In the genomic region with DNA sequence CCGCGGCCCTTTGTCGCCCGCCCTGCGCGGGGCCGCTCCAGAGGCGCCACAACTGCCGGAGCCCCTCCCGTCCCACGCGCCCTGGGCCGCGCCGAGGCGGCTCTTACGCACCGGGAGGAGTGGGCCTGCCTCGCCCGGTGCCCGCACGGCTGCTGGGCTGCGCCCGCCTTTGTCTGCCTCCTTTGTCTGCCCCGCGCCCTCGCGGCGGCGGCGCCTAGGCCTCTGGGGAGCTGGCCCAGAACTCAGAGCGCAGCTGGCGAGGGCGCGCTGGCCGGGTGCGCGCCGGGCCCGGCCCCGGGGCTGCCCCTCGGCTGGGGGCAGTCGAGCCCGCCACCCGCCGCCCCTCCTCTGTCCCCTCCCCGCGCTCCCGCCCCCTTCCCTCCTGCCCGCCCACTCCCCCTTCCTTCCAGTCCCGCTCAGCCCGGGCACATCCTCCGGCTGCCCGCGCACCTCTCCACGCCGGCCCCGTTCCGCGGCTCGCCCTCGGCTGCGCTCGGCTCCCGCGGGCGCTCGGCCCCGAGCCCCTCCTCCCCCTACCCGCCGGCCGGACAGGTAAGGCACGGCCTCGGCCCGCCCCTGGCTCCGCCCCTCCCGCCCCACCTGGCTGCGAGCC, we compare ENCODE assay signal across 8 cellular contexts. TPM values are rescaled to one million over a fixed set of nuclear protein-coding genes. Genes with fewer than 3 reads are reported as not detected.
DNase-seq lines count a peak whose midpoint lies in the region; ATAC-seq lines count a peak whose summit lies in the region.
"Had no signal": no experiment of that assay in that cellular context is flagged by ENCODE, and none has a peak within 500 bp of the region (broad histone marks: within the 10 kb centered on the region; RNA-seq: fewer than 3 reads in every experiment).

A gene with protein sequence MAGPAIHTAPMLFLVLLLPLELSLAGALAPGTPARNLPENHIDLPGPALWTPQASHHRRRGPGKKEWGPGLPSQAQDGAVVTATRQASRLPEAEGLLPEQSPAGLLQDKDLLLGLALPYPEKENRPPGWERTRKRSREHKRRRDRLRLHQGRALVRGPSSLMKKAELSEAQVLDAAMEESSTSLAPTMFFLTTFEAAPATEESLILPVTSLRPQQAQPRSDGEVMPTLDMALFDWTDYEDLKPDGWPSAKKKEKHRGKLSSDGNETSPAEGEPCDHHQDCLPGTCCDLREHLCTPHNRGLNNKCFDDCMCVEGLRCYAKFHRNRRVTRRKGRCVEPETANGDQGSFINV (plus strand): TSS at position 409 of the 613 bp plus-strand sequence. CDS start 14,549 bp downstream, outside the sequence.

- no peak within 1 kb of the TSS for H2BK5ac ChIP-seq in trophoblast cell (ENCODE audit: low read depth, low read length, poor library complexity)

- H2BK12ac ChIP-seq in trophoblast cell (ENCODE audit: low read length): no peak within 1 kb of the TSS

- H3K36me3 ChIP-seq in HAP-1 (replicated peaks): no peaks in the 10 kb centered on the region
- no peaks in the 10 kb centered on the region for H3K36me3 ChIP-seq in trophoblast cell (ENCODE audit: control insufficient read depth in 1 of 2, insufficient read depth in 2 of 2, low read length in 2 of 2)

- no peaks in the 10 kb centered on the region for H3K9me3 ChIP-seq in HAP-1
- H3K9me3 ChIP-seq in trophoblast cell (ENCODE audit: insufficient read depth, low read depth, low read length): no peaks in the 10 kb centered on the region

- H3K23ac ChIP-seq in trophoblast cell (ENCODE audit: low read length): no peak within 1 kb of the TSS

- WGBS in trophoblast cell (ENCODE audit: extremely low coverage, insufficient coverage, insufficient read length): no CpG with 5 or more reads among the region's 78 CpGs

- peaks cover 3% of the 10 kb centered on the region; the same call in 1 of the 2 replicates for H3K27me3 ChIP-seq in HAP-1 (ENCODE audit: low read depth)
- peaks cover 31% of the 10 kb centered on the region for H3K27me3 ChIP-seq in trophoblast cell (ENCODE audit: insufficient read depth, low read length)

- H3K14ac ChIP-seq in trophoblast cell (ENCODE audit: low read length): peak within 1 kb of the TSS; percentile 39

- H3K27ac ChIP-seq in trophoblast cell (ENCODE audit: low read depth, low read length): no peak within 1 kb of the TSS
- H3K27ac ChIP-seq: HL-60 had no signal

- H3K79me1 ChIP-seq in trophoblast cell (ENCODE audit: low read length): peaks cover 4% of the 10 kb centered on the region

- H4K8ac ChIP-seq in trophoblast cell (ENCODE audit: low read depth, low read length): peak within 1 kb of the TSS; percentile 85

- peak within 1 kb of the TSS; percentile 84 for H4K91ac ChIP-seq in trophoblast cell (ENCODE audit: low read depth, low read length)

- H3K4me2 ChIP-seq in trophoblast cell (ENCODE audit: low read length): peak within 1 kb of the TSS; percentile 94

- no peak for ATAC-seq in HG03039 (IDR thresholded peaks at IDR 0.05; ENCODE audit: unreplicated experiment)
- ATAC-seq in GM21737 (IDR thresholded peaks at IDR 0.05; ENCODE audit: unreplicated experiment): no peak

- H2AFZ ChIP-seq in trophoblast cell (ENCODE audit: insufficient read depth, low read length, poor library complexity): peak within 1 kb of the TSS; percentile 90

- H4K12ac ChIP-seq in trophoblast cell (ENCODE audit: low read depth, low read length): peak within 1 kb of the TSS; percentile 76

- peak within 1 kb of the TSS; percentile 80 for H2BK120ac ChIP-seq in trophoblast cell (ENCODE audit: insufficient read depth, low read length, poor library complexity)

- H2AK5ac ChIP-seq in trophoblast cell (ENCODE audit: low read length): no peak within 1 kb of the TSS

- DNase-seq in HAP-1 (ENCODE audit: low spot score in 2 of 2) (peak; percentile 32 to 77), NCI-H510A (lab: John Stamatoyannopoulos, UW) (peak; percentile 83), ecto neural progenitor cell (ENCODE audit: low spot score) (peak; percentile 82), trophoblast cell (peak in 1 of 2 donors; percentile 26), Ammon's horn (ENCODE audit: low spot score) (no peak)

- H3K4me3 ChIP-seq in HAP-1 (peak within 1 kb of the TSS; percentile 47), trophoblast cell (ENCODE audit: low read depth, low read length) (peak within 1 kb of the TSS; percentile 84)

- peaks cover 3% of the 10 kb centered on the region for H3K79me2 ChIP-seq in trophoblast cell (ENCODE audit: control insufficient read depth, insufficient read depth, low read length, poor library complexity)

- H3K4me1 ChIP-seq in HAP-1 (peaks cover 21% of the 10 kb centered on the region), trophoblast cell (ENCODE audit: control insufficient read depth in 1 of 2, insufficient read depth in 2 of 2, low read length in 2 of 2) (peaks cover 3 to 9% of the 10 kb centered on the region in 2 experiments)

- H3K9ac ChIP-seq in trophoblast cell (ENCODE audit: low read length): peak within 1 kb of the TSS; percentile 87

- in situ Hi-C loops in HAP-1 (cut with MboI; ENCODE audit: low sequenced_read_pairs): no loop called here

- peak within 1 kb of the TSS; percentile 59 for H3K4ac ChIP-seq in trophoblast cell (ENCODE audit: low read depth, low read length)

- peak within 1 kb of the TSS; percentile 72 for H3K18ac ChIP-seq in trophoblast cell (ENCODE audit: low read length)

RNA-seq across cellular contexts. Expression of the gene that starts here (rescaled TPM):
- 0.85 and 0.89 TPM in 2 replicates for polyA plus RNA-seq in trophoblast cell (2013)
